In genomic region chr12:93183940-93184663, GRCh38 we compare ENCODE assay signal across 8 cellular contexts.
DNase-seq lines count a peak whose midpoint lies in the region; ATAC-seq, FAIRE-seq and TF ChIP-seq lines count a peak whose summit lies in the region.

No MANE protein-coding gene starts in this region.

- H3K4me3 ChIP-seq in NB4 (ENCODE audit: low read depth, low read length) (no peak overlapping the region), esophagus (ENCODE audit: low read depth in 1 of 2, low read length in 2 of 2) (no peak overlapping the region), pancreas (no peak overlapping the region), SJCRH30 (no peak overlapping the region)

- H3K9me3 ChIP-seq in esophagus (ENCODE audit: control insufficient read depth in 2 of 2, insufficient read depth in 1 of 2, low read depth in 1 of 2, low read length in 1 of 2) (no peaks in the 10 kb centered on the region), pancreas (no peaks in the 10 kb centered on the region), SJCRH30 (replicated peaks) (no peaks in the 10 kb centered on the region)

- WGBS in esophagus, 2 donors = 49 to 53% methylated on average over 5 of the region's 5 CpGs
- WGBS in pancreas, 2 donors = 51 to 57% methylated on average over 5 of the region's 5 CpGs

- peak; percentile 84 for ATAC-seq in GM18498 (IDR thresholded peaks at IDR 0.05; ENCODE audit: unreplicated experiment)
- peak; percentile 88 for ATAC-seq in GM21737 (IDR thresholded peaks at IDR 0.05; ENCODE audit: unreplicated experiment)
- peak in 3 of 4 donors; percentile 44 to 84 (median 80) for ATAC-seq in pancreas

- H3K27ac ChIP-seq in esophagus (ENCODE audit: low read depth in 2 of 2, low read length in 1 of 2) (peak overlapping the region; percentile 60 to 61), pancreas (peak overlapping the region in 2 of 4 donors; percentile 15 to 33), SJCRH30 (no peak overlapping the region)

- H3K27me3 ChIP-seq in esophagus (ENCODE audit: control insufficient read depth in 1 of 2, insufficient read depth in 2 of 2, low read length in 2 of 2) = no peaks in the 10 kb centered on the region
- no peaks in the 10 kb centered on the region for H3K27me3 ChIP-seq in pancreas
- H3K27me3 ChIP-seq in SJCRH30 = no peaks in the 10 kb centered on the region

- peak; percentile 13 for TF ChIP-seq POLR2A in NB4 (IDR thresholded peaks at IDR 0.05; ENCODE audit: extremely low read depth, insufficient read length)

- no peaks in the 10 kb centered on the region for H3K36me3 ChIP-seq in esophagus (ENCODE audit: control insufficient read depth in 2 of 2, insufficient read depth in 2 of 2, low read length in 1 of 2)
- no peaks in the 10 kb centered on the region for H3K36me3 ChIP-seq in pancreas
- H3K36me3 ChIP-seq in SJCRH30 = no peaks in the 10 kb centered on the region

- no peak for FAIRE-seq in pancreas (lab: Jason Lieb, UNC)

- DNase-seq in NB4 (ENCODE audit: low read depth) = peak; percentile 98
- no peak for DNase-seq in pancreas
- DNase-seq in central memory CD4-positive, alpha-beta T cell = no peak
- no peak for DNase-seq in SJCRH30
- DNase-seq in effector CD8-positive, alpha-beta T cell (lab: John Stamatoyannopoulos, UW) = no peak

- intact Hi-C loops in pancreas (cut with DNase I) = no loop called here

- TF ChIP-seq CTCF in NB4 (IDR thresholded peaks at IDR 0.05; ENCODE audit: low read depth, low read length) (no peak), pancreas (IDR thresholded peaks at IDR 0.05) (no peak)

- peaks cover 0 to 2% of the 10 kb centered on the region in 2 donors for H3K4me1 ChIP-seq in esophagus (ENCODE audit: control insufficient read depth in 2 of 2, insufficient read depth in 2 of 2, low read length in 1 of 2)
- peaks cover 0 to 2% (median 0%) of the 10 kb centered on the region in 3 donors for H3K4me1 ChIP-seq in pancreas
- H3K4me1 ChIP-seq in SJCRH30 = no peaks in the 10 kb centered on the region
